Comparison of ENCODE assay signal across 9 cellular contexts in genomic region chr11:13318498-13319295, GRCh38. TPM values are rescaled to one million over a fixed set of nuclear protein-coding genes. Genes with fewer than 3 reads are reported as not detected.
DNase-seq lines count a peak whose midpoint lies in the region; ATAC-seq and TF ChIP-seq lines count a peak whose summit lies in the region.
"Had no signal": no experiment of that assay in that cellular context is flagged by ENCODE, and none has a peak within 500 bp of the region (broad histone marks: within the 10 kb centered on the region; RNA-seq: fewer than 3 reads in every experiment).

No MANE protein-coding gene starts in this region.

- peak in 1 of 2 donors; percentile 35 for TF ChIP-seq RAD21 in liver (IDR thresholded peaks at IDR 0.05)

- H3K27me3 Mint-ChIP-seq in endothelial cell (ENCODE audit: unreplicated experiment) = no peaks in the 10 kb centered on the region
- H3K27me3 Mint-ChIP-seq in WTC11 (ENCODE audit: low read depth) = no peaks in the 10 kb centered on the region

- H3K4me3 Mint-ChIP-seq in endothelial cell (ENCODE audit: unreplicated experiment) (no peak overlapping the region), WTC11 (no peak overlapping the region)

- no peaks in the 10 kb centered on the region for H3K9me3 Mint-ChIP-seq in endothelial cell (ENCODE audit: unreplicated experiment)
- H3K9me3 Mint-ChIP-seq in WTC11 = no peaks in the 10 kb centered on the region

- no peak overlapping the region for H3K9ac ChIP-seq in liver (ENCODE audit: low read depth in 1 of 2, low read length in 2 of 2)

- no peak overlapping the region for H3K27ac Mint-ChIP-seq in endothelial cell (ENCODE audit: unreplicated experiment)
- H3K27ac Mint-ChIP-seq in WTC11 = no peak overlapping the region

- POLR2A ChIA-PET in WTC11 (lab: Charles Lee) = interaction anchor here (1.0 kb wide), 1 partner anchor 9 kb away, joined by 3 read pairs; no protein-coding TSS in a partner anchor

- no peak for TF ChIP-seq CTCF in liver (IDR thresholded peaks at IDR 0.05; ENCODE audit: low read depth, low read length, missing input control)
- TF ChIP-seq CTCF in endothelial cell (IDR thresholded peaks at IDR 0.05; ENCODE audit: unreplicated experiment) = no peak
- TF ChIP-seq CTCF in WTC11 (IDR thresholded peaks at IDR 0.05) = no peak

- H3K27ac ChIP-seq in liver (ENCODE audit: low read depth in 1 of 2, low read length in 2 of 2) = peak overlapping the region in 1 of 2 donors; percentile 64

- DNase-seq in endothelial cell (ENCODE audit: low spot score) (no peak), WTC11 (ENCODE audit: low spot score) (no peak), DMS 273 treated with DMSO at 0.1 percent for 48 hours (lab: John Stamatoyannopoulos, UW) (no peak), DMS153 (lab: John Stamatoyannopoulos, UW) (no peak)
- DNase-seq: GOT3 had no signal

- H3K4me1 ChIP-seq in liver (ENCODE audit: control insufficient read depth in 4 of 4, insufficient read depth in 4 of 4, low read length in 3 of 4) = peaks cover 18 to 62% (median 49%) of the 10 kb centered on the region in 4 donors

- peaks cover 0 to 4% (median 0%) of the 10 kb centered on the region in 4 donors for H3K36me3 ChIP-seq in liver (ENCODE audit: control insufficient read depth in 4 of 4, insufficient read depth in 3 of 4, low read depth in 1 of 4, low read length in 3 of 4)

- no peaks in the 10 kb centered on the region for H3K9me3 ChIP-seq in liver (ENCODE audit: control insufficient read depth in 4 of 4, low read length in 3 of 4)

- CTCF ChIA-PET in WTC11 (lab: Charles Lee) = interaction anchor here (0.6 to 1.6 kb wide), 4 partner anchors 20 to 80 kb away, joined by 3 to 10 read pairs (median 6); no protein-coding TSS in a partner anchor

- H3K27me3 ChIP-seq in liver (ENCODE audit: control insufficient read depth in 4 of 4, insufficient read depth in 4 of 4, low read length in 3 of 4) = no peaks in the 10 kb centered on the region

- WGBS in liver = 6% methylated on average over 2 of the region's 2 CpGs

- no peak overlapping the region for H3K4me3 ChIP-seq in liver (ENCODE audit: low read depth in 1 of 3, low read length in 3 of 3)

- ATAC-seq in GM18511 (IDR thresholded peaks at IDR 0.05; ENCODE audit: unreplicated experiment) = peak; percentile 77
- peak; percentile 90 for ATAC-seq in GM21515 (IDR thresholded peaks at IDR 0.05; ENCODE audit: unreplicated experiment)
- peak; percentile 61 for ATAC-seq in HG03469 (IDR thresholded peaks at IDR 0.05; ENCODE audit: unreplicated experiment)
- no peak for ATAC-seq in WTC11

- H3K4me1 Mint-ChIP-seq in endothelial cell (ENCODE audit: unreplicated experiment) = no peaks in the 10 kb centered on the region
- peaks cover 20% of the 10 kb centered on the region for H3K4me1 Mint-ChIP-seq in WTC11

- H3K36me3 Mint-ChIP-seq in endothelial cell (ENCODE audit: low read depth, unreplicated experiment) (no peaks in the 10 kb centered on the region), WTC11 (no peaks in the 10 kb centered on the region)

TF ChIP-seq in liver, 16 proteins besides CTCF, POLR2A, EP300 and RAD21:
- TF ChIP-seq SP1 (IDR thresholded peaks at IDR 0.05) (peak; percentile 67), JUND (IDR thresholded peaks at IDR 0.05) (no peak), GABPA (IDR thresholded peaks at IDR 0.05 in 1 of 2, conservative IDR thresholded peaks at IDR 0.05 in 1 of 2) (no peak), NR2F2 (IDR thresholded peaks at IDR 0.05) (peak; percentile 62), ATF3 (IDR thresholded peaks at IDR 0.05) (no peak), HNF4A (conservative IDR thresholded peaks at IDR 0.05) (peak; percentile 81 to 82), FOXA1 (IDR thresholded peaks at IDR 0.05) (no peak), EGR1 (IDR thresholded peaks at IDR 0.05; ENCODE audit: low read depth in 2 of 2) (no peak), RXRA (IDR thresholded peaks at IDR 0.05) (peak; percentile 48 to 53), HNF4G (IDR thresholded peaks at IDR 0.05) (peak; percentile 63)

TF ChIP-seq in WTC11, 78 proteins besides CTCF, POLR2A, EP300 and RAD21:
- TF ChIP-seq OVOL2 (CRISPR knock-in tag; IDR thresholded peaks at IDR 0.05; ENCODE audit: borderline replicate concordance) = no peak
- TF ChIP-seq PRDM15 (CRISPR knock-in tag; IDR thresholded peaks at IDR 0.05) = no peak
- no peak for TF ChIP-seq CREB1 (CRISPR knock-in tag; IDR thresholded peaks at IDR 0.05)
- TF ChIP-seq FOXK1 (CRISPR knock-in tag; IDR thresholded peaks at IDR 0.05) = no peak
- TF ChIP-seq CBFB (CRISPR knock-in tag; IDR thresholded peaks at IDR 0.05; ENCODE audit: low read depth) = no peak
- TF ChIP-seq FOXJ3 (CRISPR knock-in tag; IDR thresholded peaks at IDR 0.05; ENCODE audit: borderline replicate concordance) = no peak
- no peak for TF ChIP-seq ZNF317 (CRISPR knock-in tag; IDR thresholded peaks at IDR 0.05; ENCODE audit: borderline replicate concordance, low read depth)
- TF ChIP-seq ZNF671 (CRISPR knock-in tag; IDR thresholded peaks at IDR 0.05) = no peak
- TF ChIP-seq PREB (CRISPR knock-in tag; IDR thresholded peaks at IDR 0.05; ENCODE audit: borderline replicate concordance) = no peak
- TF ChIP-seq ZNF138 (CRISPR knock-in tag; conservative IDR thresholded peaks at IDR 0.05) = no peak
- TF ChIP-seq GRHL2 (CRISPR knock-in tag; IDR thresholded peaks at IDR 0.05; ENCODE audit: insufficient replicate concordance, severe bottlenecking) = no peak
- no peak for TF ChIP-seq KAT7 (CRISPR knock-in tag; IDR thresholded peaks at IDR 0.05; ENCODE audit: borderline replicate concordance)
- TF ChIP-seq MLX (CRISPR knock-in tag; IDR thresholded peaks at IDR 0.05) = no peak
- no peak for TF ChIP-seq CDX4 (CRISPR knock-in tag; IDR thresholded peaks at IDR 0.05; ENCODE audit: borderline replicate concordance)
- TF ChIP-seq RELA (CRISPR knock-in tag; IDR thresholded peaks at IDR 0.05; ENCODE audit: borderline replicate concordance) = no peak

RNA-seq across cellular contexts. Expression of gene BMAL1, which starts 41.1 kb away (rescaled TPM):
- total RNA-seq in liver (10 to 100 TPM in 1 of 2 donors, 1 to 10 TPM in 1; 4.7 to 39.0 TPM), endothelial cell (ENCODE audit: unreplicated experiment) (7.7 TPM), WTC11 (2021) (5.1 to 8.3 TPM (median 8.1 TPM) in 3 replicates)
- polyA plus RNA-seq in liver = 10 to 100 TPM; 12.3 to 17.7 TPM
